In genomic region chr4:40550900-40551546, GRCh38 we compare ENCODE assay signal across 8 cellular contexts.
DNase-seq lines count a peak whose midpoint lies in the region; ATAC-seq and TF ChIP-seq lines count a peak whose summit lies in the region.

No MANE protein-coding gene starts in this region.

- intact Hi-C loops in Panc1 (cut with micrococcal nuclease; ENCODE audit: unreplicated experiment) (no loop called here), mucosa of descending colon (cut with DNase I, micrococcal nuclease) (no loop called here)

- ATAC-seq in GM19397 (IDR thresholded peaks at IDR 0.05; ENCODE audit: unreplicated experiment) (peak; percentile 66), HG03442 (IDR thresholded peaks at IDR 0.05; ENCODE audit: unreplicated experiment) (peak; percentile 75), Panc1 (no peak), mucosa of descending colon (peak; percentile 42)

- H3K4me3 ChIP-seq in Panc1 (ENCODE audit: low read depth in 2 of 2, low read length in 2 of 2) (no peak overlapping the region; a peak in 1 of 4 replicates), coronary artery (peak overlapping the region; percentile 50), mucosa of descending colon (no peak overlapping the region)

- DNase-seq in NCI-H1436 (lab: John Stamatoyannopoulos, UW) (peak; percentile 18), NCI-H1436 treated with DMSO at 0.1 percent for 48 hours (lab: John Stamatoyannopoulos, UW) (no peak), Panc1 (ENCODE audit: low read depth, low spot score) (peak; percentile 5), coronary artery (ENCODE audit: low spot score) (no peak), mucosa of descending colon (peak in 1 of 3 donors; percentile 59), islet precursor cell (no peak)

- H3K36me3 ChIP-seq in Panc1 (ENCODE audit: control insufficient read depth, insufficient read depth, low read length) (no peaks in the 10 kb centered on the region), mucosa of descending colon (ENCODE audit: low read depth) (no peaks in the 10 kb centered on the region)

- in situ Hi-C loops in Panc1 (cut with HindIII; ENCODE audit: low pct_unique_long_range_greater_than_20kb, low sequenced_read_pairs) = no loop called here

- POLR2A ChIA-PET in Panc1 (lab: Charles Lee) = no interaction called here

- H3K27ac ChIP-seq in Panc1 (ENCODE audit: low read length) (peak overlapping the region; percentile 35; the same call in 1 of the 2 replicates), coronary artery (peak overlapping the region; percentile 12 to 15)

- H3K9me3 ChIP-seq in Panc1 (ENCODE audit: control insufficient read depth, insufficient read depth, low read depth, low read length) (no peaks in the 10 kb centered on the region), mucosa of descending colon (no peaks in the 10 kb centered on the region)

- H3K27me3 ChIP-seq in Panc1 (ENCODE audit: control insufficient read depth, insufficient read depth, low read length) = no peaks in the 10 kb centered on the region

- peak; percentile 55; the same call in 1 of the 2 replicates for TF ChIP-seq CTCF in Panc1 (IDR thresholded peaks at IDR 0.05)
- no peak for TF ChIP-seq CTCF in coronary artery (IDR thresholded peaks at IDR 0.05)
- TF ChIP-seq CTCF in mucosa of descending colon (IDR thresholded peaks at IDR 0.05) = no peak

- CTCF ChIA-PET in Panc1 (lab: Charles Lee) = interaction anchor here (0.7 kb wide), 2 partner anchors 88 to 475 kb away, joined by 4 read pairs; no protein-coding TSS in a partner anchor

- BruUV-seq in Panc1 (replicated peaks; lab: Mats Ljungman, UMichigan) = no TSS peak

- H3K4me1 ChIP-seq in Panc1 (ENCODE audit: control insufficient read depth, insufficient read depth, low read length) = peaks cover 4% of the 10 kb centered on the region; the same call in 1 of the 2 replicates
- H3K4me1 ChIP-seq in mucosa of descending colon (ENCODE audit: low read depth) = peaks cover 31% of the 10 kb centered on the region

Comparison
In these comparisons a context has a peak if more than half of its experiments do, and no peak if none do; other contexts are left out.
1. DNase-seq: peak in NCI-H1436 (single experiment) and Panc1 (single experiment); none in NCI-H1436 treated with DMSO at 0.1 percent for 48 hours (single experiment), coronary artery (single experiment) and islet precursor cell (single experiment).